ENCODE assay signal across 1 cellular context in the genomic region with DNA sequence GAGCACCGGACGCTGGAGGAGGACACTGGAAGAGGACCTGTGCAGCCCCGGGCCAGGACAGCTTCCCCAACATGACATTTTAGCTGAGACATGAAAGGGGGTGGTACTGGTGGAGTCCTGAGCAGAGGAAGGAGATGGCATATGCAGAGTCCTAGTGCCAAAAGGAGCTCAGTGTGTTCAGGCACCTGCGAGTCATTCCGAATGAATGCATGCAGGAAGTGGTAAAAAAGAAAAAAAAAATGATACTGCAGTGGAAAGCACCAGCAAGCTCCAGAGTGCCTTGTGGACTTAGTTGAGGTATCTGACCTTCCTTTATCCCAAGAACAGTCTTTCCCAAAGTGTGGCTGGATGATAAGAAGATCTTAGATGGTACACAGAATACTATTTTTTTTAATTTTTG.
TF ChIP-seq lines count a peak whose summit lies in the region.

No MANE protein-coding gene starts in this region.

TF ChIP-seq in GM12878, 131 proteins besides CTCF, POLR2A, EP300 and RAD21:
- TF ChIP-seq, protein P1, sequence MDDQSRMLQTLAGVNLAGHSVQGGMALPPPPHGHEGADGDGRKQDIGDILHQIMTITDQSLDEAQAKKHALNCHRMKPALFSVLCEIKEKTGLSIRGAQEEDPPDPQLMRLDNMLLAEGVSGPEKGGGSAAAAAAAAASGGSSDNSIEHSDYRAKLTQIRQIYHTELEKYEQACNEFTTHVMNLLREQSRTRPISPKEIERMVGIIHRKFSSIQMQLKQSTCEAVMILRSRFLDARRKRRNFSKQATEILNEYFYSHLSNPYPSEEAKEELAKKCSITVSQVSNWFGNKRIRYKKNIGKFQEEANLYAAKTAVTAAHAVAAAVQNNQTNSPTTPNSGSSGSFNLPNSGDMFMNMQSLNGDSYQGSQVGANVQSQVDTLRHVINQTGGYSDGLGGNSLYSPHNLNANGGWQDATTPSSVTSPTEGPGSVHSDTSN (IDR thresholded peaks at IDR 0.05; ENCODE audit: insufficient replicate concordance, low read depth, low read length): no peak
- TF ChIP-seq ZNF24 (IDR thresholded peaks at IDR 0.05) (peak; percentile 86), EED (IDR thresholded peaks at IDR 0.05; ENCODE audit: low read depth) (peak; percentile 52), POU2F2 (IDR thresholded peaks at IDR 0.05; ENCODE audit: borderline replicate concordance, low read depth, low read length) (peak; percentile 51; the same call in 1 of the 3 replicates), BCL11A (IDR thresholded peaks at IDR 0.05; ENCODE audit: low read depth, low read length) (no peak), TCF12 (IDR thresholded peaks at IDR 0.05; ENCODE audit: low read depth, low read length) (0 out of 2 replicates have a peak, but pooled peaks have one; percentile 15), GATAD2B (conservative IDR thresholded peaks at IDR 0.05; ENCODE audit: low read depth) (no peak), SPI1 (IDR thresholded peaks at IDR 0.05; ENCODE audit: borderline replicate concordance, insufficient read depth, low read depth, low read length) (peak; percentile 25; the same call in 1 of the 2 replicates), POLR2AphosphoS2 (IDR thresholded peaks at IDR 0.05; ENCODE audit: low read depth, low read length) (no peak), ZNF384 (IDR thresholded peaks at IDR 0.05; ENCODE audit: borderline replicate concordance, low read depth, low read length) (peak; percentile 80), IKZF1 (conservative IDR thresholded peaks at IDR 0.05) (0 out of 2 replicates have a peak, but pooled peaks have one; percentile 15), ETV6 (conservative IDR thresholded peaks at IDR 0.05 in 1 of 2, IDR thresholded peaks at IDR 0.05 in 1 of 2; ENCODE audit: borderline replicate concordance in 1 of 2, low read depth in 1 of 2) (0 out of 4 replicates have a peak, but pooled peaks of 1 of the 2 experiments have one; percentile 47), IKZF2 (IDR thresholded peaks at IDR 0.05) (peak in 1 of 2 experiments; percentile 58; a peak in 2 of 4 replicates), SIN3A (IDR thresholded peaks at IDR 0.05; ENCODE audit: low read depth, low read length) (no peak), CREM (IDR thresholded peaks at IDR 0.05; ENCODE audit: low read depth) (peak; percentile 21; the same call in 1 of the 2 replicates), ZBED1 (IDR thresholded peaks at IDR 0.05; ENCODE audit: borderline replicate concordance) (no peak), RUNX3 (IDR thresholded peaks at IDR 0.05; ENCODE audit: low read length) (peak; percentile 82)
- TF ChIP-seq, protein P2, sequence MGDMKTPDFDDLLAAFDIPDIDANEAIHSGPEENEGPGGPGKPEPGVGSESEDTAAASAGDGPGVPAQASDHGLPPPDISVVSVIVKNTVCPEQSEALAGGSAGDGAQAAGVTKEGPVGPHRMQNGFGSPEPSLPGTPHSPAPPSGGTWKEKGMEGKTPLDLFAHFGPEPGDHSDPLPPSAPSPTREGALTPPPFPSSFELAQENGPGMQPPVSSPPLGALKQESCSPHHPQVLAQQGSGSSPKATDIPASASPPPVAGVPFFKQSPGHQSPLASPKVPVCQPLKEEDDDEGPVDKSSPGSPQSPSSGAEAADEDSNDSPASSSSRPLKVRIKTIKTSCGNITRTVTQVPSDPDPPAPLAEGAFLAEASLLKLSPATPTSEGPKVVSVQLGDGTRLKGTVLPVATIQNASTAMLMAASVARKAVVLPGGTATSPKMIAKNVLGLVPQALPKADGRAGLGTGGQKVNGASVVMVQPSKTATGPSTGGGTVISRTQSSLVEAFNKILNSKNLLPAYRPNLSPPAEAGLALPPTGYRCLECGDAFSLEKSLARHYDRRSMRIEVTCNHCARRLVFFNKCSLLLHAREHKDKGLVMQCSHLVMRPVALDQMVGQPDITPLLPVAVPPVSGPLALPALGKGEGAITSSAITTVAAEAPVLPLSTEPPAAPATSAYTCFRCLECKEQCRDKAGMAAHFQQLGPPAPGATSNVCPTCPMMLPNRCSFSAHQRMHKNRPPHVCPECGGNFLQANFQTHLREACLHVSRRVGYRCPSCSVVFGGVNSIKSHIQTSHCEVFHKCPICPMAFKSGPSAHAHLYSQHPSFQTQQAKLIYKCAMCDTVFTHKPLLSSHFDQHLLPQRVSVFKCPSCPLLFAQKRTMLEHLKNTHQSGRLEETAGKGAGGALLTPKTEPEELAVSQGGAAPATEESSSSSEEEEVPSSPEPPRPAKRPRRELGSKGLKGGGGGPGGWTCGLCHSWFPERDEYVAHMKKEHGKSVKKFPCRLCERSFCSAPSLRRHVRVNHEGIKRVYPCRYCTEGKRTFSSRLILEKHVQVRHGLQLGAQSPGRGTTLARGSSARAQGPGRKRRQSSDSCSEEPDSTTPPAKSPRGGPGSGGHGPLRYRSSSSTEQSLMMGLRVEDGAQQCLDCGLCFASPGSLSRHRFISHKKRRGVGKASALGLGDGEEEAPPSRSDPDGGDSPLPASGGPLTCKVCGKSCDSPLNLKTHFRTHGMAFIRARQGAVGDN (IDR thresholded peaks at IDR 0.05): no peak
- TF ChIP-seq, protein P3, sequence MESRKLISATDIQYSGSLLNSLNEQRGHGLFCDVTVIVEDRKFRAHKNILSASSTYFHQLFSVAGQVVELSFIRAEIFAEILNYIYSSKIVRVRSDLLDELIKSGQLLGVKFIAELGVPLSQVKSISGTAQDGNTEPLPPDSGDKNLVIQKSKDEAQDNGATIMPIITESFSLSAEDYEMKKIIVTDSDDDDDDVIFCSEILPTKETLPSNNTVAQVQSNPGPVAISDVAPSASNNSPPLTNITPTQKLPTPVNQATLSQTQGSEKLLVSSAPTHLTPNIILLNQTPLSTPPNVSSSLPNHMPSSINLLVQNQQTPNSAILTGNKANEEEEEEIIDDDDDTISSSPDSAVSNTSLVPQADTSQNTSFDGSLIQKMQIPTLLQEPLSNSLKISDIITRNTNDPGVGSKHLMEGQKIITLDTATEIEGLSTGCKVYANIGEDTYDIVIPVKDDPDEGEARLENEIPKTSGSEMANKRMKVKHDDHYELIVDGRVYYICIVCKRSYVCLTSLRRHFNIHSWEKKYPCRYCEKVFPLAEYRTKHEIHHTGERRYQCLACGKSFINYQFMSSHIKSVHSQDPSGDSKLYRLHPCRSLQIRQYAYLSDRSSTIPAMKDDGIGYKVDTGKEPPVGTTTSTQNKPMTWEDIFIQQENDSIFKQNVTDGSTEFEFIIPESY (IDR thresholded peaks at IDR 0.05): no peak
- TF ChIP-seq, protein P4, sequence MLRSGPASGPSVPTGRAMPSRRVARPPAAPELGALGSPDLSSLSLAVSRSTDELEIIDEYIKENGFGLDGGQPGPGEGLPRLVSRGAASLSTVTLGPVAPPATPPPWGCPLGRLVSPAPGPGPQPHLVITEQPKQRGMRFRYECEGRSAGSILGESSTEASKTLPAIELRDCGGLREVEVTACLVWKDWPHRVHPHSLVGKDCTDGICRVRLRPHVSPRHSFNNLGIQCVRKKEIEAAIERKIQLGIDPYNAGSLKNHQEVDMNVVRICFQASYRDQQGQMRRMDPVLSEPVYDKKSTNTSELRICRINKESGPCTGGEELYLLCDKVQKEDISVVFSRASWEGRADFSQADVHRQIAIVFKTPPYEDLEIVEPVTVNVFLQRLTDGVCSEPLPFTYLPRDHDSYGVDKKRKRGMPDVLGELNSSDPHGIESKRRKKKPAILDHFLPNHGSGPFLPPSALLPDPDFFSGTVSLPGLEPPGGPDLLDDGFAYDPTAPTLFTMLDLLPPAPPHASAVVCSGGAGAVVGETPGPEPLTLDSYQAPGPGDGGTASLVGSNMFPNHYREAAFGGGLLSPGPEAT (IDR thresholded peaks at IDR 0.05; ENCODE audit: low read depth): peak; percentile 58
